19 cellular contexts compared by ENCODE assay signal in genomic region chr14:49019467-49020100, GRCh38.
A peak's percentile ranks its signal among the peaks of the same experiment; 100 is the strongest.
DNase-seq lines count a peak whose midpoint lies in the region; ATAC-seq and TF ChIP-seq lines count a peak whose summit lies in the region.
"Had no signal": no experiment of that assay in that cellular context is flagged by ENCODE, and none has a peak within 500 bp of the region (broad histone marks: within the 10 kb centered on the region; RNA-seq: fewer than 3 reads in every experiment).

No MANE protein-coding gene starts in this region.

- no peaks in the 10 kb centered on the region for H3K27me3 Mint-ChIP-seq in naive B cell
- H3K27me3 Mint-ChIP-seq in GM23338 (ENCODE audit: insufficient read depth, low read depth, poor library complexity), result no peaks in the 10 kb centered on the region

- no peaks in the 10 kb centered on the region for H3K79me2 ChIP-seq in Karpas-422 (ENCODE audit: low read length)
- H3K79me2 ChIP-seq in GM23338 (replicated peaks; ENCODE audit: insufficient read depth), result no peaks in the 10 kb centered on the region

- H3K4me3 Mint-ChIP-seq in naive B cell (peak overlapping the region; percentile 24 to 88 (median 80)), GM23338 (no peak overlapping the region)
- H3K4me3 Mint-ChIP-seq: activated naive CD8-positive, alpha-beta T cell treated with anti-CD3 and anti-CD28 coated beads for 36 hours; CD4-positive, CD25-positive, alpha-beta regulatory T cell had no signal

- H3K9me3 Mint-ChIP-seq in naive B cell (peaks cover 0 to 4% (median 0%) of the 10 kb centered on the region in 7 donors), GM23338 (no peaks in the 10 kb centered on the region)
- H3K9me3 Mint-ChIP-seq: activated naive CD8-positive, alpha-beta T cell treated with anti-CD3 and anti-CD28 coated beads for 36 hours had no signal

- H4K20me1 ChIP-seq in Karpas-422 (ENCODE audit: insufficient read depth, low read depth, low read length) (no peaks in the 10 kb centered on the region), GM23338 (replicated peaks; ENCODE audit: insufficient read depth) (no peaks in the 10 kb centered on the region)

- H3K9me2 ChIP-seq in Karpas-422 (replicated peaks; ENCODE audit: insufficient read depth, low read length) (no peaks in the 10 kb centered on the region), GM23338 (ENCODE audit: insufficient read depth) (no peaks in the 10 kb centered on the region)

- H2AFZ ChIP-seq in Karpas-422 (ENCODE audit: low read length), result peak overlapping the region; percentile 32
- no peak overlapping the region for H2AFZ ChIP-seq in GM23338

- H3K27ac ChIP-seq in Karpas-422 (ENCODE audit: low read length), result peak overlapping the region; percentile 78
- no peak overlapping the region for H3K27ac ChIP-seq in GM23338 (ENCODE audit: low read depth)
- H3K27ac ChIP-seq: sigmoid colon had no signal

- H3K4me3 ChIP-seq in Karpas-422 (ENCODE audit: low read length), result peak overlapping the region; percentile 12; the same call in 1 of the 2 replicates
- no peak overlapping the region for H3K4me3 ChIP-seq in GM23338
- H3K4me3 ChIP-seq: sigmoid colon had no signal

- peak overlapping the region; percentile 15; the same call in 1 of the 2 replicates for H3K9ac ChIP-seq in Karpas-422 (ENCODE audit: low read length)

- peak; percentile 76 for DNase-seq in Karpas-422
- peak; percentile 57 for DNase-seq in naive B cell
- no peak for DNase-seq in GM23338 (ENCODE audit: low spot score)
- no peak for DNase-seq in RKO (ENCODE audit: low spot score)
- no peak for DNase-seq in glomerular visceral epithelial cell (ENCODE audit: extremely low spot score)
- no peak for DNase-seq in A172 (ENCODE audit: low spot score)
- DNase-seq: activated naive CD8-positive, alpha-beta T cell treated with anti-CD3 and anti-CD28 coated beads for 36 hours; CD4-positive, CD25-positive, alpha-beta regulatory T cell; cerebellar nuclear complex; erythroblast; hypothalamus; left ventricle myocardium superior; NCI-H146; NCI-H774; Right ventricle myocardium superior; sigmoid colon had no signal

- H3F3A ChIP-seq in GM23338 (replicated peaks; ENCODE audit: low read depth), result no peaks in the 10 kb centered on the region

- H3K4me1 ChIP-seq in Karpas-422 (ENCODE audit: low read length) (peaks cover 27% of the 10 kb centered on the region), GM23338 (ENCODE audit: insufficient read depth) (no peaks in the 10 kb centered on the region)
- H3K4me1 ChIP-seq: sigmoid colon had no signal

- H3K36me3 Mint-ChIP-seq in naive B cell (no peaks in the 10 kb centered on the region), GM23338 (ENCODE audit: low read depth) (no peaks in the 10 kb centered on the region)
- H3K36me3 Mint-ChIP-seq: activated naive CD8-positive, alpha-beta T cell treated with anti-CD3 and anti-CD28 coated beads for 36 hours; CD4-positive, CD25-positive, alpha-beta regulatory T cell had no signal

- TF ChIP-seq CTCF in GM23338 (conservative IDR thresholded peaks at IDR 0.05; ENCODE audit: low read depth in 2 of 2), result no peak

- peak overlapping the region; percentile 43 for H3K4me2 ChIP-seq in Karpas-422 (ENCODE audit: low read depth, low read length, poor library complexity, severe bottlenecking)
- H3K4me2 ChIP-seq in GM23338, result no peak overlapping the region

- H3K4me1 Mint-ChIP-seq in naive B cell, result peaks cover 38 to 63% (median 47%) of the 10 kb centered on the region in 3 donors
- no peaks in the 10 kb centered on the region for H3K4me1 Mint-ChIP-seq in GM23338
- H3K4me1 Mint-ChIP-seq: activated naive CD8-positive, alpha-beta T cell treated with anti-CD3 and anti-CD28 coated beads for 36 hours; CD4-positive, CD25-positive, alpha-beta regulatory T cell had no signal

- peaks cover under 1% of the 10 kb centered on the region; the same call in 1 of the 2 replicates for H3K9me3 ChIP-seq in Karpas-422 (ENCODE audit: low read length)
- H3K9me3 ChIP-seq: sigmoid colon had no signal

- ATAC-seq in GM18873 (IDR thresholded peaks at IDR 0.05; ENCODE audit: low FRiP score, unreplicated experiment) (peak; percentile 71), HG02623 (IDR thresholded peaks at IDR 0.05; ENCODE audit: unreplicated experiment) (peak; percentile 79), naive B cell (ENCODE audit: low read depth in 2 of 2) (peak; percentile 87 to 88), GM23338 (no peak)
- ATAC-seq: HepG2, left ventricle myocardium superior had no signal

- H3K27ac Mint-ChIP-seq in naive B cell, result peak overlapping the region; percentile 91 to 99 (median 96)
- H3K27ac Mint-ChIP-seq in GM23338, result no peak overlapping the region
- H3K27ac Mint-ChIP-seq: activated naive CD8-positive, alpha-beta T cell treated with anti-CD3 and anti-CD28 coated beads for 36 hours; CD4-positive, CD25-positive, alpha-beta regulatory T cell had no signal

- H3K36me3 ChIP-seq in Karpas-422 (ENCODE audit: insufficient read depth, low read length) (no peaks in the 10 kb centered on the region), GM23338 (ENCODE audit: insufficient read depth) (no peaks in the 10 kb centered on the region)
- H3K36me3 ChIP-seq: sigmoid colon had no signal

- H3K27me3 ChIP-seq in Karpas-422 (ENCODE audit: low read length) (no peaks in the 10 kb centered on the region), GM23338 (ENCODE audit: insufficient read depth) (no peaks in the 10 kb centered on the region)
- H3K27me3 ChIP-seq: sigmoid colon had no signal

TF ChIP-seq in GM23338, 12 proteins besides CTCF, POLR2A, EP300 and RAD21 (continues in another document):
- TF ChIP-seq ETS1 (IDR thresholded peaks at IDR 0.05) (no peak), CREB1 (CRISPR knock-in tag; IDR thresholded peaks at IDR 0.05; ENCODE audit: low read depth) (no peak), JUNB (IDR thresholded peaks at IDR 0.05; ENCODE audit: unreplicated experiment) (no peak), ZNF114 (CRISPR knock-in tag; IDR thresholded peaks at IDR 0.05) (no peak), NANOG (IDR thresholded peaks at IDR 0.05; ENCODE audit: borderline replicate concordance) (no peak), EZH2phosphoT487 (IDR thresholded peaks at IDR 0.05; ENCODE audit: unreplicated experiment) (no peak), EZH2 (IDR thresholded peaks at IDR 0.05; ENCODE audit: low read depth, unreplicated experiment) (no peak), ZNF331 (CRISPR knock-in tag; IDR thresholded peaks at IDR 0.05; ENCODE audit: low read depth) (no peak)

Comparison
In these comparisons a context has a peak if more than half of its experiments do, and no peak if none do; other contexts are left out.
1. DNase-seq: peak in Karpas-422 (single experiment) and naive B cell (single experiment); none in GM23338 (single experiment), RKO (single experiment), glomerular visceral epithelial cell (single experiment) and A172 (single experiment).